ENCODE assay signal across 13 cellular contexts in genomic region chr4:157994863-157995262, GRCh38.
DNase-seq lines count a peak whose midpoint lies in the region; ATAC-seq, FAIRE-seq and TF ChIP-seq lines count a peak whose summit lies in the region.
"Had no signal": no experiment of that assay in that cellular context is flagged by ENCODE, and none has a peak within 500 bp of the region (broad histone marks: within the 10 kb centered on the region; RNA-seq: fewer than 3 reads in every experiment).

No MANE protein-coding gene starts in this region.

- H3K4me2 ChIP-seq in astrocyte (ENCODE audit: low read length), result no peak overlapping the region
- no peak overlapping the region for H3K4me2 ChIP-seq in Karpas-422 (ENCODE audit: low read depth, low read length, poor library complexity, severe bottlenecking)

- no peak for ATAC-seq in left lung
- ATAC-seq in HG02938 (IDR thresholded peaks at IDR 0.05; ENCODE audit: unreplicated experiment), result no peak
- ATAC-seq: activated CD4-positive, CD25-positive, alpha-beta regulatory T cell treated with anti-CD3 and anti-CD28 coated beads, Interleukin-2, amount 50 U/mL, for 24 hours; SK-N-SH treated with all-trans-retinoic acid at 6 μM for 48 hours had no signal

- intact Hi-C loops in left lung (cut with DNase I), result loop anchor here in 1 of 2 donors (5.0 to 10.0 kb wide), 2 partner anchors 177 to 630 kb away; partner anchors contain the start of gene GASK1B

- no peaks in the 10 kb centered on the region for H3K36me3 Mint-ChIP-seq in astrocyte (ENCODE audit: low read depth, unreplicated experiment)

- H3K9me2 ChIP-seq in Karpas-422 (replicated peaks; ENCODE audit: insufficient read depth, low read length), result no peaks in the 10 kb centered on the region

- H3K27me3 ChIP-seq in HUES6 (ENCODE audit: control insufficient read depth, insufficient read depth, low read length), result no peaks in the 10 kb centered on the region
- no peaks in the 10 kb centered on the region for H3K27me3 ChIP-seq in astrocyte (ENCODE audit: insufficient read depth, low read length)
- no peaks in the 10 kb centered on the region for H3K27me3 ChIP-seq in left lung
- no peaks in the 10 kb centered on the region for H3K27me3 ChIP-seq in small intestine (ENCODE audit: control insufficient read depth in 2 of 2, insufficient read depth in 2 of 2, low read length in 2 of 2)
- no peaks in the 10 kb centered on the region for H3K27me3 ChIP-seq in Karpas-422 (ENCODE audit: low read length)
- H3K27me3 ChIP-seq: suprapubic skin had no signal

- FAIRE-seq in astrocyte (lab: Jason Lieb, UNC) (no peak), small intestine (lab: Jason Lieb, UNC) (no peak)

- no peak overlapping the region for H3K4me3 Mint-ChIP-seq in astrocyte (ENCODE audit: unreplicated experiment)

- no peaks in the 10 kb centered on the region for H3K9me3 Mint-ChIP-seq in astrocyte (ENCODE audit: unreplicated experiment)

- H3K9ac ChIP-seq in HUES6 (ENCODE audit: low read length), result no peak overlapping the region
- no peak overlapping the region for H3K9ac ChIP-seq in astrocyte (ENCODE audit: low read length)
- no peak overlapping the region for H3K9ac ChIP-seq in Karpas-422 (ENCODE audit: low read length)

- TF ChIP-seq CTCF in astrocyte (IDR thresholded peaks at IDR 0.05; ENCODE audit: insufficient read depth, low read depth, low read length) (no peak), left lung (IDR thresholded peaks at IDR 0.05) (no peak)

- H3K27ac Mint-ChIP-seq in astrocyte (ENCODE audit: unreplicated experiment), result no peak overlapping the region

- 24 to 34% (median 33%) methylated on average over 6 of the region's 6 CpGs for WGBS in small intestine, 3 donors

- H3K27ac ChIP-seq in HUES6 (ENCODE audit: low read depth, low read length) (peak overlapping the region; percentile 74; the same call in 1 of the 2 replicates), astrocyte (ENCODE audit: low read depth, low read length) (no peak overlapping the region), left lung (peak overlapping the region; percentile 16 to 38), small intestine (ENCODE audit: low read depth in 1 of 2, low read length in 1 of 2) (no peak overlapping the region), Karpas-422 (ENCODE audit: low read length) (no peak overlapping the region)
- H3K27ac ChIP-seq: coronary artery, suprapubic skin had no signal

- no peaks in the 10 kb centered on the region for H3K27me3 Mint-ChIP-seq in astrocyte (ENCODE audit: low read depth, unreplicated experiment)

- H4K20me1 ChIP-seq in astrocyte (ENCODE audit: insufficient read depth, low read length) (no peaks in the 10 kb centered on the region), Karpas-422 (ENCODE audit: insufficient read depth, low read depth, low read length) (no peaks in the 10 kb centered on the region)

- H3K9me3 ChIP-seq in HUES6 (ENCODE audit: control insufficient read depth, insufficient read depth, low read depth, low read length) (no peaks in the 10 kb centered on the region), astrocyte (ENCODE audit: insufficient read depth, low read depth, low read length) (no peaks in the 10 kb centered on the region), left lung (no peaks in the 10 kb centered on the region), small intestine (ENCODE audit: control insufficient read depth, low read depth) (no peaks in the 10 kb centered on the region), Karpas-422 (ENCODE audit: low read length) (no peaks in the 10 kb centered on the region)
- H3K9me3 ChIP-seq: suprapubic skin had no signal

- peak overlapping the region; percentile 3 for H2AFZ ChIP-seq in astrocyte (ENCODE audit: low read depth, low read length)
- no peak overlapping the region for H2AFZ ChIP-seq in Karpas-422 (ENCODE audit: low read length)

- H3K4me1 Mint-ChIP-seq in astrocyte (ENCODE audit: low read depth, unreplicated experiment), result peaks cover 4% of the 10 kb centered on the region

- H3K36me3 ChIP-seq in HUES6 (ENCODE audit: control insufficient read depth, insufficient read depth, low read length) (no peaks in the 10 kb centered on the region), astrocyte (ENCODE audit: insufficient read depth, low read length) (no peaks in the 10 kb centered on the region), left lung (no peaks in the 10 kb centered on the region), small intestine (ENCODE audit: control insufficient read depth in 2 of 2, insufficient read depth in 2 of 2, low read length in 2 of 2) (no peaks in the 10 kb centered on the region), Karpas-422 (ENCODE audit: insufficient read depth, low read length) (no peaks in the 10 kb centered on the region)
- H3K36me3 ChIP-seq: suprapubic skin had no signal

- peaks cover 4% of the 10 kb centered on the region for H3K4me1 ChIP-seq in HUES6 (ENCODE audit: control insufficient read depth, insufficient read depth, low read length)
- no peaks in the 10 kb centered on the region for H3K4me1 ChIP-seq in astrocyte (ENCODE audit: insufficient read depth, low read length)
- peaks cover 3 to 12% of the 10 kb centered on the region in 2 donors for H3K4me1 ChIP-seq in left lung
- H3K4me1 ChIP-seq in small intestine (ENCODE audit: control insufficient read depth in 2 of 2, insufficient read depth in 1 of 2, low read depth in 1 of 2, low read length in 1 of 2), result no peaks in the 10 kb centered on the region
- no peaks in the 10 kb centered on the region for H3K4me1 ChIP-seq in Karpas-422 (ENCODE audit: low read length)

- DNase-seq in astrocyte (ENCODE audit: low read depth) (no peak), left lung (no peak), small intestine (peak; percentile 21), Karpas-422 (no peak)
- DNase-seq in activated naive CD4-positive, alpha-beta T cell (lab: John Stamatoyannopoulos, UW), result no peak
- DNase-seq: NCI-H2171; stimulated activated CD4-positive, alpha-beta T cell treated with anti-CD3 and anti-CD28 coated beads, Interleukin-12 subunit alpha, Interleukin-12 subunit beta, amount 100 ng/mL, for 4 hours had no signal

- H3K79me2 ChIP-seq in astrocyte (ENCODE audit: insufficient read depth, low read length), result no peaks in the 10 kb centered on the region
- H3K79me2 ChIP-seq in Karpas-422 (ENCODE audit: low read length), result no peaks in the 10 kb centered on the region

- H3K4me3 ChIP-seq in HUES6 (ENCODE audit: low read depth, low read length) (no peak overlapping the region), astrocyte (ENCODE audit: insufficient read depth, low read depth, low read length) (no peak overlapping the region), left lung (no peak overlapping the region), small intestine (ENCODE audit: low read depth in 1 of 2, low read length in 2 of 2) (no peak overlapping the region), Karpas-422 (ENCODE audit: low read length) (no peak overlapping the region)
- H3K4me3 ChIP-seq: coronary artery, suprapubic skin had no signal

Comparison
In these comparisons a context has a peak if more than half of its experiments do, and no peak if none do; other contexts are left out.
1. H3K27ac ChIP-seq: peak in HUES6 (single experiment) and left lung (2 of 2); none in astrocyte (single experiment), small intestine (0 of 2) and Karpas-422 (single experiment).